1 cellular context compared by ENCODE assay signal in genomic region chr7:102903576-102903975, GRCh38. TPM values are rescaled to one million over a fixed set of nuclear protein-coding genes. Genes with fewer than 3 reads are reported as not detected.
"Had no signal": no experiment of that assay in that cellular context is flagged by ENCODE, and none has a peak within 500 bp of the region (broad histone marks: within the 10 kb centered on the region; RNA-seq: fewer than 3 reads in every experiment).

No MANE protein-coding gene starts in this region.

RNA-seq across cellular contexts. Expression of gene LRRC17, which starts 9.2 kb away (rescaled TPM):
- polyA plus RNA-seq: naive thymus-derived CD8-positive, alpha-beta T cell had no signal
